18 cellular contexts compared by ENCODE assay signal in genomic region chr9:127628644-127629467, GRCh38. TPM values are rescaled to one million over a fixed set of nuclear protein-coding genes. Genes with fewer than 3 reads are reported as not detected.
A peak's percentile ranks its signal among the peaks of the same experiment; 100 is the strongest.
DNase-seq lines count a peak whose midpoint lies in the region; ATAC-seq and TF ChIP-seq lines count a peak whose summit lies in the region.
"Had no signal": no experiment of that assay in that cellular context is flagged by ENCODE, and none has a peak within 500 bp of the region (broad histone marks: within the 10 kb centered on the region; RNA-seq: fewer than 3 reads in every experiment).

No MANE protein-coding gene starts in this region.

- CTCF ChIA-PET in IMR-90 (lab: Yijun Ruan, JAX) = interaction anchor here (0.7 kb wide), 1 partner anchor 12 kb away, joined by 3 read pairs; no protein-coding TSS in a partner anchor

- H2BK15ac ChIP-seq in IMR-90 (ENCODE audit: low read depth, low read length) = no peak overlapping the region

- H3K27me3 ChIP-seq in IMR-90 (ENCODE audit: control insufficient read depth, insufficient read depth, low read length) = no peaks in the 10 kb centered on the region
- no peaks in the 10 kb centered on the region for H3K27me3 ChIP-seq in ovary
- H3K27me3 ChIP-seq: SJSA1 had no signal

- no peak for TF ChIP-seq EP300 in ovary (IDR thresholded peaks at IDR 0.05)

- no peak overlapping the region for H2BK120ac ChIP-seq in IMR-90 (ENCODE audit: low read depth, low read length)

- H2AK9ac ChIP-seq in IMR-90 (replicated peaks; ENCODE audit: low read depth, low read length, poor library complexity) = peak overlapping the region; percentile 72

- TF ChIP-seq POLR2A in IMR-90 (IDR thresholded peaks at IDR 0.05; ENCODE audit: low read depth, low read length) (no peak), ovary (IDR thresholded peaks at IDR 0.05) (no peak)

- no peak overlapping the region for H3K56ac ChIP-seq in IMR-90 (ENCODE audit: extremely low read depth, insufficient read depth, low read length)

- H3K14ac ChIP-seq in IMR-90 (replicated peaks; ENCODE audit: low read depth, low read length) = no peak overlapping the region

- no peak overlapping the region for H3K18ac ChIP-seq in IMR-90 (ENCODE audit: low read depth, low read length)

- TF ChIP-seq CTCF in IMR-90 (conservative IDR thresholded peaks at IDR 0.05; ENCODE audit: low read depth, low read length) (no peak), ovary (IDR thresholded peaks at IDR 0.05) (no peak)

- intact Hi-C loops in IMR-90 (cut with micrococcal nuclease) = no loop called here
- intact Hi-C loops in Right ventricle myocardium superior (cut with DNase I) = no loop called here
- intact Hi-C loops in ovary (cut with DNase I) = no loop called here

- H3K4me2 ChIP-seq in IMR-90 (ENCODE audit: low read depth, low read length) = no peak overlapping the region

- POLR2A ChIA-PET in IMR-90 (lab: Charles Lee; ENCODE audit: unreplicated experiment) = no interaction called here

- H3K4me1 ChIP-seq in IMR-90 (ENCODE audit: control insufficient read depth, insufficient read depth, low read length) (peaks cover 9% of the 10 kb centered on the region), ovary (ENCODE audit: insufficient read depth) (peaks cover 18% of the 10 kb centered on the region)
- H3K4me1 ChIP-seq: HAP-1, prostate gland, SJSA1 had no signal

- H3K27ac ChIP-seq in IMR-90 (ENCODE audit: insufficient read depth, low read length) (no peak overlapping the region), ovary (peak overlapping the region in 1 of 2 donors; percentile 37)
- H3K27ac ChIP-seq: prostate gland, SJSA1 had no signal

- no peak overlapping the region for H3K4ac ChIP-seq in IMR-90 (ENCODE audit: low read depth, low read length)

- no peak overlapping the region for H4K5ac ChIP-seq in IMR-90 (ENCODE audit: low read depth, low read length)

- no TSS peak for BruUV-seq in IMR-90 (replicated peaks; lab: Mats Ljungman, UMichigan)

- no peak overlapping the region for H4K91ac ChIP-seq in IMR-90 (ENCODE audit: insufficient read depth, low read depth, low read length)

- no peak for TF ChIP-seq RAD21 in IMR-90 (IDR thresholded peaks at IDR 0.05; ENCODE audit: low read length)

- no peak overlapping the region for H3K9ac ChIP-seq in IMR-90 (ENCODE audit: low read depth, low read length)

- peak overlapping the region; percentile 14 for H2AFZ ChIP-seq in IMR-90 (replicated peaks; ENCODE audit: low read length, poor library complexity)

- peaks cover 8% of the 10 kb centered on the region; the same call in 1 of the 2 replicates for H3K9me1 ChIP-seq in IMR-90 (ENCODE audit: insufficient read depth, low read length)

- H4K8ac ChIP-seq in IMR-90 (ENCODE audit: low read depth in 2 of 2, low read length in 2 of 2) = no peak overlapping the region

- in situ Hi-C loops in IMR-90 (cut with MboI; ENCODE audit: low sequenced_read_pairs) = no loop called here

- H4K20me1 ChIP-seq in IMR-90 (ENCODE audit: insufficient read depth, low read length) = peaks cover 18% of the 10 kb centered on the region

- peaks cover 17 to 31% of the 10 kb centered on the region in 2 experiments for H3K79me1 ChIP-seq in IMR-90 (ENCODE audit: low read depth in 1 of 2, low read length in 2 of 2)

- H3K36me3 ChIP-seq in IMR-90 (ENCODE audit: control insufficient read depth, insufficient read depth, low read length) (peaks cover 2% of the 10 kb centered on the region; the same call in 1 of the 2 replicates), ovary (no peaks in the 10 kb centered on the region)
- H3K36me3 ChIP-seq: HAP-1, prostate gland, SJSA1 had no signal

- H3K9me3 ChIP-seq in IMR-90 (ENCODE audit: control insufficient read depth, insufficient read depth, low read length) = no peaks in the 10 kb centered on the region
- H3K9me3 ChIP-seq in ovary = no peaks in the 10 kb centered on the region
- H3K9me3 ChIP-seq: HAP-1, prostate gland, SJSA1 had no signal

- dilution Hi-C loops in IMR-90 (cut with HindIII; ENCODE audit: low sequenced_read_pairs, unreplicated experiment) = no loop called here

- no peak overlapping the region for H3K23ac ChIP-seq in IMR-90 (ENCODE audit: low read depth, low read length)

- H3K4me3 ChIP-seq in IMR-90 (ENCODE audit: insufficient read depth, low read depth, low read length) (no peak overlapping the region), ovary (no peak overlapping the region)
- H3K4me3 ChIP-seq: HAP-1, prostate gland, SJSA1 had no signal

- WGBS in IMR-90 (ENCODE audit: extremely low coverage in 2 of 2, insufficient read length in 1 of 2), 2 experiments = 58% methylated on average over 7 of the region's 9 CpGs; no CpG with 5 or more reads in 1 of the 2 experiments
- WGBS in ovary, 3 donors = 13 to 24% (median 15%) methylated on average over 9 of the region's 9 CpGs

- H2BK20ac ChIP-seq in IMR-90 (ENCODE audit: low read depth, low read length) = no peak overlapping the region

- DNase-seq in IMR-90 = no peak
- peak; percentile 49 for DNase-seq in amniotic epithelial cell (ENCODE audit: low read depth)
- DNase-seq in Right ventricle myocardium superior = peak; percentile 74
- peak; percentile 57 to 78 (median 73) for DNase-seq in ovary
- DNase-seq in NOMO-1 treated with DMSO at 0.1 percent for 48 hours (lab: John Stamatoyannopoulos, UW; ENCODE audit: unreplicated experiment) = no peak
- DNase-seq in effector CD8-positive, alpha-beta T cell (lab: John Stamatoyannopoulos, UW) = no peak
- DNase-seq in stimulated activated naive CD4-positive, alpha-beta T cell treated with Interleukin-2 at 50 U/mL for 16 hours (lab: John Stamatoyannopoulos, UW) = no peak
- DNase-seq: activated CD4-positive, alpha-beta T cell treated with anti-CD3 and anti-CD28 coated beads, Interleukin-2, amount 50 U/mL, for 48 hours; activated T-cell treated with anti-CD3 and anti-CD28 coated beads, Interleukin-2, amount 50 U/mL, for 72 hours; aorta; GDM1; KG1; T-helper 9 cell had no signal

- ATAC-seq in IMR-90 (ENCODE audit: low read depth) = no peak
- ATAC-seq in Right ventricle myocardium superior (ENCODE audit: poor library complexity) = peak; percentile 79
- ATAC-seq in HG03378 (IDR thresholded peaks at IDR 0.05; ENCODE audit: unreplicated experiment) = no peak
- ATAC-seq: activated T-cell treated with anti-CD3 and anti-CD28 coated beads, Interleukin-2, amount 50 U/mL, for 72 hours; left lobe of liver had no signal

- no peak overlapping the region for H2AK5ac ChIP-seq in IMR-90 (ENCODE audit: low read depth, low read length)

- no peak overlapping the region for H2BK5ac ChIP-seq in IMR-90 (ENCODE audit: low read depth, low read length, poor library complexity, severe bottlenecking)

TF ChIP-seq in IMR-90, 13 proteins besides CTCF, POLR2A, EP300 and RAD21:
- TF ChIP-seq SMC3 (IDR thresholded peaks at IDR 0.05; ENCODE audit: low read depth, low read length) (no peak), MAFK (IDR thresholded peaks at IDR 0.05; ENCODE audit: low read depth, low read length) (no peak), MXI1 (IDR thresholded peaks at IDR 0.05; ENCODE audit: borderline replicate concordance, low read depth, low read length) (no peak), CEBPB (IDR thresholded peaks at IDR 0.05; ENCODE audit: low read depth, low read length) (no peak), RFX5 (IDR thresholded peaks at IDR 0.05; ENCODE audit: low read depth, low read length) (no peak), CHD1 (IDR thresholded peaks at IDR 0.05; ENCODE audit: low read depth, low read length) (no peak), RCOR1 (IDR thresholded peaks at IDR 0.05; ENCODE audit: insufficient replicate concordance, low read length) (no peak), NFE2L2 (IDR thresholded peaks at IDR 0.05; ENCODE audit: low read depth, low read length) (no peak), BHLHE40 (IDR thresholded peaks at IDR 0.05; ENCODE audit: low read depth, low read length) (no peak), FOS (IDR thresholded peaks at IDR 0.05; ENCODE audit: low read depth, low read length) (no peak)

RNA-seq across cellular contexts. Expression of gene STXBP1, which starts 16.8 kb away (rescaled TPM):
- total RNA-seq in IMR-90 (2012; rRNA removed) (15.8 and 18.9 TPM in 2 replicates), Right ventricle myocardium superior (50.9 TPM), ovary (100 to 1,000 TPM in 1 of 7 donors, 10 to 100 TPM in 6; 46.8 to 102 (median 75.7) TPM)
- polyA plus RNA-seq in IMR-90 (2012; rRNA removed) (21.7 and 22.6 TPM in 2 replicates), ovary (10 to 100 TPM; 18.8 to 84.2 TPM)
- 17.5 and 24.5 TPM in 2 replicates for polyA plus RNA-seq in IMR-90 (2012; cell fraction: cytosol; rRNA removed)
- 26.3 and 44.5 TPM in 2 replicates for polyA plus RNA-seq in IMR-90 (2012; cell fraction: nucleus; rRNA removed; ENCODE audit: low replicate concordance)

Comparison
In these comparisons a context has a peak if more than half of its experiments do, and no peak if none do; other contexts are left out.
1. DNase-seq: peak in amniotic epithelial cell (single experiment), Right ventricle myocardium superior (single experiment) and ovary (5 of 5); none in IMR-90 (single experiment), NOMO-1 treated with DMSO at 0.1 percent for 48 hours (single experiment), effector CD8-positive, alpha-beta T cell (single experiment) and stimulated activated naive CD4-positive, alpha-beta T cell treated with Interleukin-2 at 50 U/mL for 16 hours (single experiment).